In the genomic region with DNA sequence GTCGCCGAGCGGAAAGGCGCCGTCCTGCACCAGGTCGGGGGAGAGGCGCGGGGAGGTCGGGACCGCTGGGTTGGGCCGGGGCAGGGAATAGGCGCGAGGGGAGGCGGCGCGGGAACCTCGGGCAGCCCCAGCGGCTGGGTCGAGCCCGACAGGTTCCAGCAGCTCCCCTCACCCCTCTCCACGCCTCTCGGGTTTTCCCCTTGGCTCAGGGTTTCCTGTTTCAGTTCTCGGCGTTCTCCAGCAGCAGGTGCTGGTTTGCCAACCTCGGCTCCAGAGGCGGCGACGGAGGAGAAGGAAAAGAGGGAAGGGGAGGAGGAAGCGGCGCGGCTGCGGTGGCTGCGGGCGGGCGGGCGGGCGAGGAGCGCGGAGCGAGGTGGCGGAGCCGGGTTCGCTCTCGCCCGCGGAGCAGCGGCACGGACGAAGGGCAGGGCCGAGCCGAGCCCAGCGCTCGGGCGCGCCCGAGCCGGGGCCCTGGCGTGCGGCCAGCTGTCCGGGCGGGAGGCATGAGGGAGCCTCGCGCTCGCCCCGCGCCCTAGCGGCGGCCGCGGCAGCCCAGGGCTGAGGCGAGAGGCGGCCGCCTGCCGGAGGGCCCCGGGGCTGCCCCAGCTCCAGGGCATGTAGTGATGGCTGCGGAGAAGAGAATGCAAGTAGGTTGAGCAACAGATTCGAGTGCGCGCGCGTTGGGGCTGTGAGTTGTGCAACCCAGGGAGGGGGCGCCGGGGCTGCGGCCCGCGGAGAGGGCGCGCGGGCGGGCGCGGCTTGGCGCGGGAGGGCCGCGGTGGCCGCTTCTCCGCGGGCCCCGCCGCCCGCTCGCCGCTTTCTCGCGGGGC, we compare ENCODE assay signal across 8 cellular contexts. TPM values are rescaled to one million over a fixed set of nuclear protein-coding genes. Genes with fewer than 3 reads are reported as not detected.
DNase-seq lines count a peak whose midpoint lies in the region; ATAC-seq and TF ChIP-seq lines count a peak whose summit lies in the region.

Gene ZC3H12C (plus strand): TSS at position 816 of the 830 bp plus-strand sequence. CDS start 20 bp downstream, outside the sequence.

- peaks cover 49% of the 10 kb centered on the region for H3K4me1 Mint-ChIP-seq in brain

- peak; percentile 22; the same call in 1 of the 2 replicates for TF ChIP-seq RAD21 in HCT116 (IDR thresholded peaks at IDR 0.05; ENCODE audit: low read depth)

- H3K36me3 ChIP-seq in HCT116 (ENCODE audit: control insufficient read depth in 1 of 2, insufficient read depth in 2 of 2, low read length in 2 of 2) = no peaks in the 10 kb centered on the region
- H3K36me3 ChIP-seq in MM.1S (replicated peaks; ENCODE audit: insufficient read depth, low read length) = no peaks in the 10 kb centered on the region

- no peak for TF ChIP-seq POLR2A in HCT116 (IDR thresholded peaks at IDR 0.05; ENCODE audit: borderline replicate concordance, extremely low read depth, insufficient read depth, insufficient read length)

- peaks cover 4% of the 10 kb centered on the region for H3K27me3 Mint-ChIP-seq in brain

- POLR2A ChIA-PET in HCT116 (lab: Charles Lee) = interaction anchor here (0.8 kb wide), 2 partner anchors 8 to 11 kb away, joined by 3 to 5 read pairs; no protein-coding TSS in a partner anchor

- peak within 1 kb of the TSS; percentile 69 to 74 for H3K4me3 ChIP-seq in HCT116 (replicated peaks in 1 of 2; ENCODE audit: low read depth in 1 of 2, low read length in 2 of 2)
- H3K4me3 ChIP-seq in MM.1S (ENCODE audit: low read length) = peak within 1 kb of the TSS; percentile 64
- peak within 1 kb of the TSS; percentile 77 for H3K4me3 ChIP-seq in iPS-11a (ENCODE audit: low read depth, low read length)
- peak within 1 kb of the TSS; percentile 72 for H3K4me3 ChIP-seq in retinal pigment epithelial cell (ENCODE audit: low read length)

- H2AFZ ChIP-seq in HCT116 (ENCODE audit: low read depth, low read length, poor library complexity, severe bottlenecking) (peak within 1 kb of the TSS; percentile 78), MM.1S (ENCODE audit: low read length) (peak within 1 kb of the TSS; percentile 46)

- H3K27ac ChIP-seq in HCT116 (ENCODE audit: low read depth, low read length) (peak within 1 kb of the TSS; percentile 89), MM.1S (ENCODE audit: low read length) (no peak within 1 kb of the TSS)

- H3K4me3 Mint-ChIP-seq in brain = peak within 1 kb of the TSS; percentile 90 to 97 (median 95)

- H3K9ac ChIP-seq in HCT116 (ENCODE audit: low read length) (peak within 1 kb of the TSS; percentile 78), MM.1S (ENCODE audit: low read length) (peak within 1 kb of the TSS; percentile 60)

- no peaks in the 10 kb centered on the region for H3K36me3 Mint-ChIP-seq in brain

- H3K4me2 ChIP-seq in HCT116 (ENCODE audit: low read length) (peak within 1 kb of the TSS; percentile 90), MM.1S (ENCODE audit: low read depth, low read length) (peak within 1 kb of the TSS; percentile 88)

- H3F3A ChIP-seq in MM.1S (ENCODE audit: insufficient read depth, low read length) = peaks cover 12% of the 10 kb centered on the region

- CTCF ChIA-PET in HCT116 (lab: Charles Lee) = interaction anchor here (0.6 to 1.4 kb wide), 8 partner anchors 11 to 284 kb away, joined by 3 to 6 read pairs (median 4); no protein-coding TSS in a partner anchor

- H3K79me2 ChIP-seq in HCT116 (ENCODE audit: insufficient read depth, low read length) = peaks cover 43% of the 10 kb centered on the region
- H3K79me2 ChIP-seq in MM.1S (ENCODE audit: low read length) = peaks cover 43% of the 10 kb centered on the region

- DNase-seq in NCI-H1436 (lab: John Stamatoyannopoulos, UW) = peak; percentile 75
- no peak for DNase-seq in NCI-H1436 treated with DMSO at 0.1 percent for 48 hours (lab: John Stamatoyannopoulos, UW)
- peak; percentile 77 for DNase-seq in HCT116 (ENCODE audit: low read depth, low spot score)
- DNase-seq in MM.1S = peak; percentile 82
- peak; percentile 75 for DNase-seq in SIG-M5 treated with dmso at 0.1 percent for 504 hours (lab: John Stamatoyannopoulos, UW; ENCODE audit: unreplicated experiment)
- DNase-seq in retinal pigment epithelial cell (ENCODE audit: low read depth) = no peak

- peak within 1 kb of the TSS; percentile 96 to 99 (median 98) for H3K27ac Mint-ChIP-seq in brain

- H4K20me1 ChIP-seq in HCT116 (ENCODE audit: insufficient read depth) = no peaks in the 10 kb centered on the region
- no peaks in the 10 kb centered on the region for H4K20me1 ChIP-seq in MM.1S (ENCODE audit: insufficient read depth, low read length)

- RAD21 ChIA-PET in HCT116 (lab: Charles Lee; ENCODE audit: low non-redundant PET in 1 of 2, low total read pairs in 2 of 2, uncharacterized antibody in 2 of 2, unreplicated experiment in 2 of 2) = interaction anchor here (0.7 to 1.1 kb wide), 2 partner anchors 31 to 101 kb away, joined by 3 read pairs; no protein-coding TSS in a partner anchor

- H3K9me3 ChIP-seq in HCT116 (ENCODE audit: control insufficient read depth in 1 of 2, insufficient read depth in 1 of 2, low read depth in 1 of 2, low read length in 2 of 2) (no peaks in the 10 kb centered on the region), MM.1S (replicated peaks; ENCODE audit: insufficient read depth, low read length) (no peaks in the 10 kb centered on the region)

- no peaks in the 10 kb centered on the region for H3K9me2 ChIP-seq in HCT116 (ENCODE audit: insufficient read depth)
- no peaks in the 10 kb centered on the region for H3K9me2 ChIP-seq in MM.1S (replicated peaks; ENCODE audit: insufficient read depth, low read length)

- H3K27me3 ChIP-seq in HCT116 (ENCODE audit: insufficient read depth, low read length) = no peaks in the 10 kb centered on the region
- no peaks in the 10 kb centered on the region for H3K27me3 ChIP-seq in MM.1S (replicated peaks; ENCODE audit: insufficient read depth, low read length)

- H3K9me3 Mint-ChIP-seq in brain = no peaks in the 10 kb centered on the region

- no TSS peak for BruUV-seq in HCT116 (replicated peaks; lab: Mats Ljungman, UMichigan)

- ATAC-seq in HCT116 = peak; percentile 79

- H3K4me1 ChIP-seq in HCT116 (ENCODE audit: control insufficient read depth in 1 of 2, insufficient read depth in 2 of 2, low read length in 2 of 2) = peaks cover 22 to 36% of the 10 kb centered on the region in 2 experiments
- peaks cover 19% of the 10 kb centered on the region for H3K4me1 ChIP-seq in MM.1S (ENCODE audit: low read length)

- intact Hi-C loops in HCT116 (cut with micrococcal nuclease) = loop anchor here (2.0 to 10.0 kb wide), 4 partner anchors 146 to 340 kb away; no protein-coding TSS in a partner anchor

- peak in 1 of 3 experiments; percentile 41; a peak in 1 of 6 replicates for TF ChIP-seq CTCF in HCT116 (IDR thresholded peaks at IDR 0.05 in 2 of 3, conservative IDR thresholded peaks at IDR 0.05 in 1 of 3; ENCODE audit: borderline replicate concordance in 1 of 3, insufficient read depth in 1 of 3, low read depth in 2 of 3, low read length in 2 of 3)
- peak; percentile 35 for TF ChIP-seq CTCF in MM.1S (IDR thresholded peaks at IDR 0.05; ENCODE audit: low read length)
- peak; percentile 36 to 50 for TF ChIP-seq CTCF in brain (conservative IDR thresholded peaks at IDR 0.05)
- peak; percentile 44 for TF ChIP-seq CTCF in retinal pigment epithelial cell (conservative IDR thresholded peaks at IDR 0.05; ENCODE audit: low read depth, low read length)

TF ChIP-seq in HCT116, 20 proteins besides CTCF, POLR2A, EP300 and RAD21 (continues in another document):
- TF ChIP-seq YY1 (IDR thresholded peaks at IDR 0.05; ENCODE audit: extremely low read depth, insufficient replicate concordance, low read depth, low read length) = peak; percentile 54
- peak; percentile 69 for TF ChIP-seq CEBPB (IDR thresholded peaks at IDR 0.05; ENCODE audit: low read depth)
- TF ChIP-seq SRF (IDR thresholded peaks at IDR 0.05; ENCODE audit: low read depth) = no peak
- peak; percentile 64 for TF ChIP-seq POLR2AphosphoS5 (IDR thresholded peaks at IDR 0.05; ENCODE audit: low read depth, low read length)
- no peak for TF ChIP-seq ZFX (IDR thresholded peaks at IDR 0.05)
- TF ChIP-seq ELF1 (IDR thresholded peaks at IDR 0.05; ENCODE audit: borderline replicate concordance, low read depth) = no peak
- no peak for TF ChIP-seq EZH2 (IDR thresholded peaks at IDR 0.05)
- TF ChIP-seq, protein P1, sequence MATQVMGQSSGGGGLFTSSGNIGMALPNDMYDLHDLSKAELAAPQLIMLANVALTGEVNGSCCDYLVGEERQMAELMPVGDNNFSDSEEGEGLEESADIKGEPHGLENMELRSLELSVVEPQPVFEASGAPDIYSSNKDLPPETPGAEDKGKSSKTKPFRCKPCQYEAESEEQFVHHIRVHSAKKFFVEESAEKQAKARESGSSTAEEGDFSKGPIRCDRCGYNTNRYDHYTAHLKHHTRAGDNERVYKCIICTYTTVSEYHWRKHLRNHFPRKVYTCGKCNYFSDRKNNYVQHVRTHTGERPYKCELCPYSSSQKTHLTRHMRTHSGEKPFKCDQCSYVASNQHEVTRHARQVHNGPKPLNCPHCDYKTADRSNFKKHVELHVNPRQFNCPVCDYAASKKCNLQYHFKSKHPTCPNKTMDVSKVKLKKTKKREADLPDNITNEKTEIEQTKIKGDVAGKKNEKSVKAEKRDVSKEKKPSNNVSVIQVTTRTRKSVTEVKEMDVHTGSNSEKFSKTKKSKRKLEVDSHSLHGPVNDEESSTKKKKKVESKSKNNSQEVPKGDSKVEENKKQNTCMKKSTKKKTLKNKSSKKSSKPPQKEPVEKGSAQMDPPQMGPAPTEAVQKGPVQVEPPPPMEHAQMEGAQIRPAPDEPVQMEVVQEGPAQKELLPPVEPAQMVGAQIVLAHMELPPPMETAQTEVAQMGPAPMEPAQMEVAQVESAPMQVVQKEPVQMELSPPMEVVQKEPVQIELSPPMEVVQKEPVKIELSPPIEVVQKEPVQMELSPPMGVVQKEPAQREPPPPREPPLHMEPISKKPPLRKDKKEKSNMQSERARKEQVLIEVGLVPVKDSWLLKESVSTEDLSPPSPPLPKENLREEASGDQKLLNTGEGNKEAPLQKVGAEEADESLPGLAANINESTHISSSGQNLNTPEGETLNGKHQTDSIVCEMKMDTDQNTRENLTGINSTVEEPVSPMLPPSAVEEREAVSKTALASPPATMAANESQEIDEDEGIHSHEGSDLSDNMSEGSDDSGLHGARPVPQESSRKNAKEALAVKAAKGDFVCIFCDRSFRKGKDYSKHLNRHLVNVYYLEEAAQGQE (IDR thresholded peaks at IDR 0.05; ENCODE audit: low read depth) = no peak
- peak; percentile 59 for TF ChIP-seq MAX (IDR thresholded peaks at IDR 0.05)
- no peak for TF ChIP-seq FOSL1 (IDR thresholded peaks at IDR 0.05; ENCODE audit: low read depth)
- TF ChIP-seq JUND (IDR thresholded peaks at IDR 0.05) = no peak

RNA-seq across cellular contexts. Expression of gene ZC3H12C, which starts in this region (rescaled TPM):
- total RNA-seq in HCT116 (2021; ENCODE audit: unreplicated experiment) = 10.2 TPM
- polyA plus RNA-seq in HCT116 (2012) = 3.2 and 3.9 TPM in 2 replicates
- 2.5 TPM for polyA plus RNA-seq in brain (ENCODE audit: insufficient read depth, low read depth, low replicate concordance)

Comparison
In these comparisons a context has a peak if more than half of its experiments do, and no peak if none do; other contexts are left out.
1. DNase-seq: peak in NCI-H1436 (single experiment), HCT116 (single experiment), MM.1S (single experiment) and SIG-M5 treated with dmso at 0.1 percent for 504 hours (single experiment); none in NCI-H1436 treated with DMSO at 0.1 percent for 48 hours (single experiment) and retinal pigment epithelial cell (single experiment).
2. Peak in every context shown above with its lines, with median percentiles within 50 percentile points of each other: H3K4me3 ChIP-seq.